Comparison of ENCODE assay signal across 1 cellular context in the genomic region with DNA sequence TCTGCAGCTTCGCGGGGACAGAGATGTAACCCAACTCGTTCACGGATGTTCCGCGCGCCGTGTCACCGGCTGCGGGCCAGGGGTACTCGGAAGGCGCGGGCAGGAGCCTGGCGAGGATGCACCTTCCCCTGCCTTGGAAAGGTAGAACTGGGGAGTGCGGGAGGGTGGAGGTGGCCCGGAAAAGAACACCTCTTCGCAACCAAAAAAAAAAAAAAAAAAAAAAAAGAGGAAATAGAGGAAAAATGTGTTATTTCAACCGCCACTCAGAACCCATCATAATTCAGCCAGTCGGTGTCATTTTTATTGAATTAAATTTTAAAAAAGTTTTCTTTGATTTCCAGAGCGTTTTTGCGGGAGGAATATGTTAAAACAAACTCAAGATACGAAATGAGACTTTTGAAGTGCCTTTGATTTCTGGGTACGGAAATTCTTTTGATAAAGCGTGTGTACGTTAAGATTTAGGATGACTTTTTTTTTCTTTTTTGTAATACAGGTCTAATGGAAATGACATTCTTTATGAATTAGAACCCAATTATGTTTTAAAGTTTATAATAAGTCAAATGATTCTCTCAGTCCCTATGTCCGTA.
A peak's percentile ranks its signal among the peaks of the same experiment; 100 is the strongest.
TF ChIP-seq lines count a peak whose summit lies in the region.

No MANE protein-coding gene starts in this region.

TF ChIP-seq in GM12878, 131 proteins besides CTCF, POLR2A, EP300 and RAD21 (continued from another document and continues in another):
- TF ChIP-seq RUNX3 (IDR thresholded peaks at IDR 0.05; ENCODE audit: low read length) (no peak), NFIC (IDR thresholded peaks at IDR 0.05; ENCODE audit: low read depth, low read length) (peak; percentile 18; the same call in 1 of the 2 replicates), ZNF622 (IDR thresholded peaks at IDR 0.05) (no peak), MYC (IDR thresholded peaks at IDR 0.05; ENCODE audit: insufficient read depth, insufficient read length, insufficient replicate concordance, low read length, severe bottlenecking) (no peak), NFYA (IDR thresholded peaks at IDR 0.05; ENCODE audit: borderline replicate concordance, low read depth, low read length) (no peak), IKZF2 (IDR thresholded peaks at IDR 0.05) (peak in 1 of 2 experiments; percentile 5; a peak in 3 of 4 replicates), CREB1 (IDR thresholded peaks at IDR 0.05; ENCODE audit: low read depth) (no peak), CHD4 (IDR thresholded peaks at IDR 0.05) (no peak), GABPA (IDR thresholded peaks at IDR 0.05; ENCODE audit: low read depth) (no peak), BACH1 (IDR thresholded peaks at IDR 0.05; ENCODE audit: borderline replicate concordance) (0 out of 2 replicates have a peak, but pooled peaks have one; percentile 70), TBL1XR1 (IDR thresholded peaks at IDR 0.05; ENCODE audit: low read depth, low read length) (no peak), ZNF384 (IDR thresholded peaks at IDR 0.05; ENCODE audit: borderline replicate concordance, low read depth, low read length) (no peak; the same call in 1 of the 2 replicates), CBX3 (IDR thresholded peaks at IDR 0.05; ENCODE audit: borderline replicate concordance, low read depth) (no peak), HCFC1 (IDR thresholded peaks at IDR 0.05; ENCODE audit: low read length) (no peak), ZNF207 (IDR thresholded peaks at IDR 0.05; ENCODE audit: borderline replicate concordance) (no peak), BRCA1 (IDR thresholded peaks at IDR 0.05; ENCODE audit: low read depth, low read length) (no peak), ESRRA (IDR thresholded peaks at IDR 0.05; ENCODE audit: low read length) (no peak), GATAD2B (conservative IDR thresholded peaks at IDR 0.05; ENCODE audit: low read depth) (0 out of 2 replicates have a peak, but pooled peaks have one; percentile 23), SMAD5 (IDR thresholded peaks at IDR 0.05; ENCODE audit: low read depth) (no peak), WRNIP1 (IDR thresholded peaks at IDR 0.05; ENCODE audit: borderline replicate concordance, low read depth, low read length) (no peak)
- TF ChIP-seq, protein P1, sequence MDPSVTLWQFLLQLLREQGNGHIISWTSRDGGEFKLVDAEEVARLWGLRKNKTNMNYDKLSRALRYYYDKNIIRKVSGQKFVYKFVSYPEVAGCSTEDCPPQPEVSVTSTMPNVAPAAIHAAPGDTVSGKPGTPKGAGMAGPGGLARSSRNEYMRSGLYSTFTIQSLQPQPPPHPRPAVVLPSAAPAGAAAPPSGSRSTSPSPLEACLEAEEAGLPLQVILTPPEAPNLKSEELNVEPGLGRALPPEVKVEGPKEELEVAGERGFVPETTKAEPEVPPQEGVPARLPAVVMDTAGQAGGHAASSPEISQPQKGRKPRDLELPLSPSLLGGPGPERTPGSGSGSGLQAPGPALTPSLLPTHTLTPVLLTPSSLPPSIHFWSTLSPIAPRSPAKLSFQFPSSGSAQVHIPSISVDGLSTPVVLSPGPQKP (IDR thresholded peaks at IDR 0.05; ENCODE audit: low read depth, low read length) = no peak
- TF ChIP-seq, protein P2, sequence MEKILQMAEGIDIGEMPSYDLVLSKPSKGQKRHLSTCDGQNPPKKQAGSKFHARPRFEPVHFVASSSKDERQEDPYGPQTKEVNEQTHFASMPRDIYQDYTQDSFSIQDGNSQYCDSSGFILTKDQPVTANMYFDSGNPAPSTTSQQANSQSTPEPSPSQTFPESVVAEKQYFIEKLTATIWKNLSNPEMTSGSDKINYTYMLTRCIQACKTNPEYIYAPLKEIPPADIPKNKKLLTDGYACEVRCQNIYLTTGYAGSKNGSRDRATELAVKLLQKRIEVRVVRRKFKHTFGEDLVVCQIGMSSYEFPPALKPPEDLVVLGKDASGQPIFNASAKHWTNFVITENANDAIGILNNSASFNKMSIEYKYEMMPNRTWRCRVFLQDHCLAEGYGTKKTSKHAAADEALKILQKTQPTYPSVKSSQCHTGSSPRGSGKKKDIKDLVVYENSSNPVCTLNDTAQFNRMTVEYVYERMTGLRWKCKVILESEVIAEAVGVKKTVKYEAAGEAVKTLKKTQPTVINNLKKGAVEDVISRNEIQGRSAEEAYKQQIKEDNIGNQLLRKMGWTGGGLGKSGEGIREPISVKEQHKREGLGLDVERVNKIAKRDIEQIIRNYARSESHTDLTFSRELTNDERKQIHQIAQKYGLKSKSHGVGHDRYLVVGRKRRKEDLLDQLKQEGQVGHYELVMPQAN (conservative IDR thresholded peaks at IDR 0.05) = peak; percentile 56; the same call in 1 of the 2 replicates
- TF ChIP-seq, protein P3, sequence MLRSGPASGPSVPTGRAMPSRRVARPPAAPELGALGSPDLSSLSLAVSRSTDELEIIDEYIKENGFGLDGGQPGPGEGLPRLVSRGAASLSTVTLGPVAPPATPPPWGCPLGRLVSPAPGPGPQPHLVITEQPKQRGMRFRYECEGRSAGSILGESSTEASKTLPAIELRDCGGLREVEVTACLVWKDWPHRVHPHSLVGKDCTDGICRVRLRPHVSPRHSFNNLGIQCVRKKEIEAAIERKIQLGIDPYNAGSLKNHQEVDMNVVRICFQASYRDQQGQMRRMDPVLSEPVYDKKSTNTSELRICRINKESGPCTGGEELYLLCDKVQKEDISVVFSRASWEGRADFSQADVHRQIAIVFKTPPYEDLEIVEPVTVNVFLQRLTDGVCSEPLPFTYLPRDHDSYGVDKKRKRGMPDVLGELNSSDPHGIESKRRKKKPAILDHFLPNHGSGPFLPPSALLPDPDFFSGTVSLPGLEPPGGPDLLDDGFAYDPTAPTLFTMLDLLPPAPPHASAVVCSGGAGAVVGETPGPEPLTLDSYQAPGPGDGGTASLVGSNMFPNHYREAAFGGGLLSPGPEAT (IDR thresholded peaks at IDR 0.05; ENCODE audit: low read depth) = peak; percentile 6
- TF ChIP-seq, protein P4, sequence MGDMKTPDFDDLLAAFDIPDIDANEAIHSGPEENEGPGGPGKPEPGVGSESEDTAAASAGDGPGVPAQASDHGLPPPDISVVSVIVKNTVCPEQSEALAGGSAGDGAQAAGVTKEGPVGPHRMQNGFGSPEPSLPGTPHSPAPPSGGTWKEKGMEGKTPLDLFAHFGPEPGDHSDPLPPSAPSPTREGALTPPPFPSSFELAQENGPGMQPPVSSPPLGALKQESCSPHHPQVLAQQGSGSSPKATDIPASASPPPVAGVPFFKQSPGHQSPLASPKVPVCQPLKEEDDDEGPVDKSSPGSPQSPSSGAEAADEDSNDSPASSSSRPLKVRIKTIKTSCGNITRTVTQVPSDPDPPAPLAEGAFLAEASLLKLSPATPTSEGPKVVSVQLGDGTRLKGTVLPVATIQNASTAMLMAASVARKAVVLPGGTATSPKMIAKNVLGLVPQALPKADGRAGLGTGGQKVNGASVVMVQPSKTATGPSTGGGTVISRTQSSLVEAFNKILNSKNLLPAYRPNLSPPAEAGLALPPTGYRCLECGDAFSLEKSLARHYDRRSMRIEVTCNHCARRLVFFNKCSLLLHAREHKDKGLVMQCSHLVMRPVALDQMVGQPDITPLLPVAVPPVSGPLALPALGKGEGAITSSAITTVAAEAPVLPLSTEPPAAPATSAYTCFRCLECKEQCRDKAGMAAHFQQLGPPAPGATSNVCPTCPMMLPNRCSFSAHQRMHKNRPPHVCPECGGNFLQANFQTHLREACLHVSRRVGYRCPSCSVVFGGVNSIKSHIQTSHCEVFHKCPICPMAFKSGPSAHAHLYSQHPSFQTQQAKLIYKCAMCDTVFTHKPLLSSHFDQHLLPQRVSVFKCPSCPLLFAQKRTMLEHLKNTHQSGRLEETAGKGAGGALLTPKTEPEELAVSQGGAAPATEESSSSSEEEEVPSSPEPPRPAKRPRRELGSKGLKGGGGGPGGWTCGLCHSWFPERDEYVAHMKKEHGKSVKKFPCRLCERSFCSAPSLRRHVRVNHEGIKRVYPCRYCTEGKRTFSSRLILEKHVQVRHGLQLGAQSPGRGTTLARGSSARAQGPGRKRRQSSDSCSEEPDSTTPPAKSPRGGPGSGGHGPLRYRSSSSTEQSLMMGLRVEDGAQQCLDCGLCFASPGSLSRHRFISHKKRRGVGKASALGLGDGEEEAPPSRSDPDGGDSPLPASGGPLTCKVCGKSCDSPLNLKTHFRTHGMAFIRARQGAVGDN (IDR thresholded peaks at IDR 0.05) = no peak
- TF ChIP-seq, protein P5, sequence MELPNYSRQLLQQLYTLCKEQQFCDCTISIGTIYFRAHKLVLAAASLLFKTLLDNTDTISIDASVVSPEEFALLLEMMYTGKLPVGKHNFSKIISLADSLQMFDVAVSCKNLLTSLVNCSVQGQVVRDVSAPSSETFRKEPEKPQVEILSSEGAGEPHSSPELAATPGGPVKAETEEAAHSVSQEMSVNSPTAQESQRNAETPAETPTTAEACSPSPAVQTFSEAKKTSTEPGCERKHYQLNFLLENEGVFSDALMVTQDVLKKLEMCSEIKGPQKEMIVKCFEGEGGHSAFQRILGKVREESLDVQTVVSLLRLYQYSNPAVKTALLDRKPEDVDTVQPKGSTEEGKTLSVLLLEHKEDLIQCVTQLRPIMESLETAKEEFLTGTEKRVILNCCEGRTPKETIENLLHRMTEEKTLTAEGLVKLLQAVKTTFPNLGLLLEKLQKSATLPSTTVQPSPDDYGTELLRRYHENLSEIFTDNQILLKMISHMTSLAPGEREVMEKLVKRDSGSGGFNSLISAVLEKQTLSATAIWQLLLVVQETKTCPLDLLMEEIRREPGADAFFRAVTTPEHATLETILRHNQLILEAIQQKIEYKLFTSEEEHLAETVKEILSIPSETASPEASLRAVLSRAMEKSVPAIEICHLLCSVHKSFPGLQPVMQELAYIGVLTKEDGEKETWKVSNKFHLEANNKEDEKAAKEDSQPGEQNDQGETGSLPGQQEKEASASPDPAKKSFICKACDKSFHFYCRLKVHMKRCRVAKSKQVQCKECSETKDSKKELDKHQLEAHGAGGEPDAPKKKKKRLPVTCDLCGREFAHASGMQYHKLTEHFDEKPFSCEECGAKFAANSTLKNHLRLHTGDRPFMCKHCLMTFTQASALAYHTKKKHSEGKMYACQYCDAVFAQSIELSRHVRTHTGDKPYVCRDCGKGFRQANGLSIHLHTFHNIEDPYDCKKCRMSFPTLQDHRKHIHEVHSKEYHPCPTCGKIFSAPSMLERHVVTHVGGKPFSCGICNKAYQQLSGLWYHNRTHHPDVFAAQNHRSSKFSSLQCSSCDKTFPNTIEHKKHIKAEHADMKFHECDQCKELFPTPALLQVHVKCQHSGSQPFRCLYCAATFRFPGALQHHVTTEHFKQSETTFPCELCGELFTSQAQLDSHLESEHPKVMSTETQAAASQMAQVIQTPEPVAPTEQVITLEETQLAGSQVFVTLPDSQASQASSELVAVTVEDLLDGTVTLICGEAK (IDR thresholded peaks at IDR 0.05; ENCODE audit: borderline replicate concordance) = 0 out of 2 replicates have a peak, but pooled peaks have one; percentile 19
- TF ChIP-seq, protein P6, sequence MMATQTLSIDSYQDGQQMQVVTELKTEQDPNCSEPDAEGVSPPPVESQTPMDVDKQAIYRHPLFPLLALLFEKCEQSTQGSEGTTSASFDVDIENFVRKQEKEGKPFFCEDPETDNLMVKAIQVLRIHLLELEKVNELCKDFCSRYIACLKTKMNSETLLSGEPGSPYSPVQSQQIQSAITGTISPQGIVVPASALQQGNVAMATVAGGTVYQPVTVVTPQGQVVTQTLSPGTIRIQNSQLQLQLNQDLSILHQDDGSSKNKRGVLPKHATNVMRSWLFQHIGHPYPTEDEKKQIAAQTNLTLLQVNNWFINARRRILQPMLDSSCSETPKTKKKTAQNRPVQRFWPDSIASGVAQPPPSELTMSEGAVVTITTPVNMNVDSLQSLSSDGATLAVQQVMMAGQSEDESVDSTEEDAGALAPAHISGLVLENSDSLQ (IDR thresholded peaks at IDR 0.05) = peak; percentile 42; the same call in 1 of the 2 replicates
- TF ChIP-seq, protein P7, sequence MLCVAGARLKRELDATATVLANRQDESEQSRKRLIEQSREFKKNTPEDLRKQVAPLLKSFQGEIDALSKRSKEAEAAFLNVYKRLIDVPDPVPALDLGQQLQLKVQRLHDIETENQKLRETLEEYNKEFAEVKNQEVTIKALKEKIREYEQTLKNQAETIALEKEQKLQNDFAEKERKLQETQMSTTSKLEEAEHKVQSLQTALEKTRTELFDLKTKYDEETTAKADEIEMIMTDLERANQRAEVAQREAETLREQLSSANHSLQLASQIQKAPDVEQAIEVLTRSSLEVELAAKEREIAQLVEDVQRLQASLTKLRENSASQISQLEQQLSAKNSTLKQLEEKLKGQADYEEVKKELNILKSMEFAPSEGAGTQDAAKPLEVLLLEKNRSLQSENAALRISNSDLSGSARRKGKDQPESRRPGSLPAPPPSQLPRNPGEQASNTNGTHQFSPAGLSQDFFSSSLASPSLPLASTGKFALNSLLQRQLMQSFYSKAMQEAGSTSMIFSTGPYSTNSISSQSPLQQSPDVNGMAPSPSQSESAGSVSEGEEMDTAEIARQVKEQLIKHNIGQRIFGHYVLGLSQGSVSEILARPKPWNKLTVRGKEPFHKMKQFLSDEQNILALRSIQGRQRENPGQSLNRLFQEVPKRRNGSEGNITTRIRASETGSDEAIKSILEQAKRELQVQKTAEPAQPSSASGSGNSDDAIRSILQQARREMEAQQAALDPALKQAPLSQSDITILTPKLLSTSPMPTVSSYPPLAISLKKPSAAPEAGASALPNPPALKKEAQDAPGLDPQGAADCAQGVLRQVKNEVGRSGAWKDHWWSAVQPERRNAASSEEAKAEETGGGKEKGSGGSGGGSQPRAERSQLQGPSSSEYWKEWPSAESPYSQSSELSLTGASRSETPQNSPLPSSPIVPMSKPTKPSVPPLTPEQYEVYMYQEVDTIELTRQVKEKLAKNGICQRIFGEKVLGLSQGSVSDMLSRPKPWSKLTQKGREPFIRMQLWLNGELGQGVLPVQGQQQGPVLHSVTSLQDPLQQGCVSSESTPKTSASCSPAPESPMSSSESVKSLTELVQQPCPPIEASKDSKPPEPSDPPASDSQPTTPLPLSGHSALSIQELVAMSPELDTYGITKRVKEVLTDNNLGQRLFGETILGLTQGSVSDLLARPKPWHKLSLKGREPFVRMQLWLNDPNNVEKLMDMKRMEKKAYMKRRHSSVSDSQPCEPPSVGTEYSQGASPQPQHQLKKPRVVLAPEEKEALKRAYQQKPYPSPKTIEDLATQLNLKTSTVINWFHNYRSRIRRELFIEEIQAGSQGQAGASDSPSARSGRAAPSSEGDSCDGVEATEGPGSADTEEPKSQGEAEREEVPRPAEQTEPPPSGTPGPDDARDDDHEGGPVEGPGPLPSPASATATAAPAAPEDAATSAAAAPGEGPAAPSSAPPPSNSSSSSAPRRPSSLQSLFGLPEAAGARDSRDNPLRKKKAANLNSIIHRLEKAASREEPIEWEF (IDR thresholded peaks at IDR 0.05; ENCODE audit: insufficient replicate concordance, low read depth, low read length) = no peak
